7 cellular contexts compared by ENCODE assay signal in the genomic region with DNA sequence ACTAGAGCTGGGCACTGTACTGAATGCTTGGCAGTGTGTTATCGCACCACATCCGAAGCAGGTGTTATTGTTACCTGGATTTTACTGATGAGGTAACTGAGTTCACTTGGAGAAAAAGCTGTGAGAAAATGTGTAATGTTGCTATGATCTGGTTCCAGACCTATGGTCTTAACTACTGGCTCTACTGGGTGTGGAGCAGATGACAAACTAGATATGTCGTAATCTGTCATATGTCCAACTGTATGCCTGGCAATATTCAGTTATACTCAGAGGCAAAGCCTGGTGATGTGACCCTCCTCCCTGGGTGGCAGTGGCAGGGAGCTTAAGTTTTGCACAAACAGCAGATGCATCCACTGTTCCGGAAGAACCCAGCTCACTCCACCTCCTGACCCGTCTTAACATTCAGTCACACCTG. TPM values are rescaled to one million over a fixed set of nuclear protein-coding genes. Genes with fewer than 3 reads are reported as not detected.
A peak's percentile ranks its signal among the peaks of the same experiment; 100 is the strongest.
DNase-seq lines count a peak whose midpoint lies in the region; ATAC-seq, FAIRE-seq and TF ChIP-seq lines count a peak whose summit lies in the region.

No MANE protein-coding gene starts in this region.

- peak; percentile 12 to 44 for ATAC-seq in naive thymus-derived CD8-positive, alpha-beta T cell
- ATAC-seq in GM19397 (IDR thresholded peaks at IDR 0.05; ENCODE audit: unreplicated experiment), result no peak

- no peak for TF ChIP-seq CTCF in HFFc6 (IDR thresholded peaks at IDR 0.05)
- no peak for TF ChIP-seq CTCF in chondrocyte (IDR thresholded peaks at IDR 0.05)

- H3K9me3 Mint-ChIP-seq in HFFc6, result no peaks in the 10 kb centered on the region
- H3K9me3 Mint-ChIP-seq in chondrocyte (ENCODE audit: low read depth), result no peaks in the 10 kb centered on the region
- no peaks in the 10 kb centered on the region for H3K9me3 Mint-ChIP-seq in naive thymus-derived CD8-positive, alpha-beta T cell

- TF ChIP-seq POLR2A in GM12892 (IDR thresholded peaks at IDR 0.05; ENCODE audit: low read depth, low read length), result no peak

- peak; percentile 50 for FAIRE-seq in RCC 7860 (lab: Jason Lieb, UNC)
- no peak for FAIRE-seq in GM12892 (lab: Jason Lieb, UNC)

- H3K27me3 Mint-ChIP-seq in HFFc6 (ENCODE audit: insufficient read depth) (no peaks in the 10 kb centered on the region; the same call in 1 of the 2 replicates), chondrocyte (ENCODE audit: low read depth) (no peaks in the 10 kb centered on the region)
- H3K27me3 Mint-ChIP-seq in naive thymus-derived CD8-positive, alpha-beta T cell, result peaks cover 0 to 1% (median 0%) of the 10 kb centered on the region in 5 donors

- POLR2A ChIA-PET in naive thymus-derived CD8-positive, alpha-beta T cell (lab: Charles Lee), result interaction anchor here (1.9 kb wide), 1 partner anchor 23 kb away, joined by 7 read pairs; the partner anchor contains the start of gene SCD

- H3K27ac Mint-ChIP-seq in HFFc6, result peak overlapping the region; percentile 94
- peak overlapping the region; percentile 94 for H3K27ac Mint-ChIP-seq in chondrocyte (ENCODE audit: unreplicated experiment)
- peak overlapping the region in 7 of 10 donors; percentile 85 to 97 (median 91) for H3K27ac Mint-ChIP-seq in naive thymus-derived CD8-positive, alpha-beta T cell

- peaks cover 17% of the 10 kb centered on the region for H3K4me1 Mint-ChIP-seq in HFFc6 (ENCODE audit: low read depth)
- peaks cover 14% of the 10 kb centered on the region for H3K4me1 Mint-ChIP-seq in chondrocyte (ENCODE audit: low read depth)
- H3K4me1 Mint-ChIP-seq in naive thymus-derived CD8-positive, alpha-beta T cell, result peaks cover 17 to 32% (median 27%) of the 10 kb centered on the region in 4 donors

- peak overlapping the region; percentile 81 for H3K4me3 Mint-ChIP-seq in HFFc6
- H3K4me3 Mint-ChIP-seq in chondrocyte (ENCODE audit: unreplicated experiment), result peak overlapping the region; percentile 29
- H3K4me3 Mint-ChIP-seq in naive thymus-derived CD8-positive, alpha-beta T cell, result peak overlapping the region; percentile 48 to 88 (median 76)

- H3K36me3 Mint-ChIP-seq in HFFc6 (ENCODE audit: low read depth) (no peaks in the 10 kb centered on the region), chondrocyte (ENCODE audit: low read depth) (no peaks in the 10 kb centered on the region)
- H3K36me3 Mint-ChIP-seq in naive thymus-derived CD8-positive, alpha-beta T cell, result no peaks in the 10 kb centered on the region

- DNase-seq in HFFc6 (peak; percentile 39), RCC 7860 (ENCODE audit: low spot score) (peak; percentile 51), chondrocyte (ENCODE audit: low spot score) (no peak), GM12892 (ENCODE audit: insufficient read length) (no peak)
- DNase-seq in naive thymus-derived CD8-positive, alpha-beta T cell, result peak in 6 of 10 donors; percentile 11 to 50 (median 16)
- no peak for DNase-seq in activated CD4-positive, CD25-positive, alpha-beta regulatory T cell (lab: John Stamatoyannopoulos, UW)

RNA-seq across cellular contexts. Expression of gene SCD, which starts 23.5 kb away (rescaled TPM):
- 10 to 100 TPM; 11.5 to 16.8 (median 14.9) TPM for total RNA-seq in HFFc6 (2021; fragmentation: NEBNext Ultra II Directional; extraction: Animal tissue kit (Norgen Biotek cat#: 25700))
- total RNA-seq in chondrocyte, result 54.4 to 74.1 TPM (median 72.2 TPM) in 3 replicates
- 1 to 10 TPM; 1.4 TPM for total RNA-seq in naive thymus-derived CD8-positive, alpha-beta T cell
- 1 to 10 TPM; 2.8 to 5.5 (median 4.4) TPM for polyA plus RNA-seq in naive thymus-derived CD8-positive, alpha-beta T cell
- 76.8 TPM for polyA plus RNA-seq in GM12892 (2012; ENCODE audit: missing spikeins)

RNA-seq across cellular contexts. Expression of gene PKD2L1, which starts 40.5 kb away (rescaled TPM):
- total RNA-seq in HFFc6 (2021; fragmentation: NEBNext Ultra II Directional; extraction: Animal tissue kit (Norgen Biotek cat#: 25700)), result not detected
- total RNA-seq in chondrocyte, result not detected in 3 replicates
- total RNA-seq in naive thymus-derived CD8-positive, alpha-beta T cell, result not detected
- not detected for polyA plus RNA-seq in naive thymus-derived CD8-positive, alpha-beta T cell
- polyA plus RNA-seq in GM12892 (2012; ENCODE audit: missing spikeins), result not detected

Comparison
In these comparisons a context has a peak if more than half of its experiments do, and no peak if none do; other contexts are left out.
1. DNase-seq: peak in HFFc6 (single experiment), RCC 7860 (single experiment) and naive thymus-derived CD8-positive, alpha-beta T cell (6 of 10); none in chondrocyte (single experiment), activated CD4-positive, CD25-positive, alpha-beta regulatory T cell (0 of 4) and GM12892 (single experiment).
2. H3K4me3 Mint-ChIP-seq: peak in every context shown above with its lines; median percentile 81 in HFFc6; 76 in naive thymus-derived CD8-positive, alpha-beta T cell; 29 in chondrocyte.
3. RNA of gene SCD, which starts 23.5 kb away (total RNA-seq): 54.4 to 74.1 TPM in chondrocyte and 11.5 to 16.8 TPM in HFFc6; 1.4 TPM in naive thymus-derived CD8-positive, alpha-beta T cell; every median in the first group is over 4 times any median in the second.
4. Peak in every context shown above with its lines, with median percentiles within 50 percentile points of each other: H3K27ac Mint-ChIP-seq.